Comparison of ENCODE assay signal across 1 cellular context in the genomic region with DNA sequence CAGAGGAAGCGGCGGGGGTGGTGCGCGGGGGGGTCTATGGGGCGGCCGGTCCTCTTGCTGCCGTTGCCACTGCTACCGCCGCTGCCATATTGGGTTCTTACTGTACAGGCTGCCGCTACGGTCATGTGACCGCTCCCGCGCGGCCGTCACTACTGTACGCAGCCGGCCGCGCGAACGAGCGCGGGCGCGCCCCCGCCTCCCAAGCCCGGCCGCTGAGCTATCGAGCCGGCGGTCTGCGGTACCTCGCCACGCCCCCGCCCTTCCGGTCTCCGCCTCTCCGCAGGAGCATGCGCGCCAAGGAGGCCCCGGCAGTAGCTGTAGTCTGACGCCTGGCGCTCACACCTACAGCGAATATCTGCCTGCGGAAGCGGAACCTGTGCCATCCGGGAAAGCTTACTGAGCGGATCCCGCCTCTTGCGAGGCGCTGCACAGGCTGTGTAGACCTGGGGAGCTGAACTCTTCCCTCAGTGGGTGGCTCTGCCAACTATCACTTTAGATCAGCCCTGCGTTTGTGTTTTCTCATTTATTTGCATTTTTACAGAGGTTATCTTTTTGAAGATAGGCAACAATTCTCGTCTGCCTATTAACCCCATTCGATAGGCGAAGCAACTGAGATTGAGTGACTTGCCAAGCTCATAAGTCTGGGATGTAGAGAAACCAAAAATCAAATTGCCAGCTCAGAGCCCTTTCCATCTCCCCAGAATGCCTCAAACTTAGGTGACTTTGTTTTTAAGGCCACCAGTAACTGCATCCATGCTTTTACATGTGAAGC.
TF ChIP-seq lines count a peak whose summit lies in the region.

ASXL2 (minus strand) TSS at position 127 of the 772 bp plus-strand sequence. CDS start 265 bp downstream, outside the sequence.

TF ChIP-seq in WTC11, 78 proteins besides CTCF, POLR2A, EP300 and RAD21 (continued from another document):
- TF ChIP-seq E2F1 (CRISPR knock-in tag; IDR thresholded peaks at IDR 0.05) (no peak), CREM (CRISPR knock-in tag; IDR thresholded peaks at IDR 0.05) (0 out of 2 replicates have a peak, but pooled peaks have one; percentile 61), MAX (CRISPR knock-in tag; IDR thresholded peaks at IDR 0.05) (peak; percentile 78; the same call in 1 of the 2 replicates), ATF3 (CRISPR knock-in tag; conservative IDR thresholded peaks at IDR 0.05) (no peak)
- TF ChIP-seq, protein P1, sequence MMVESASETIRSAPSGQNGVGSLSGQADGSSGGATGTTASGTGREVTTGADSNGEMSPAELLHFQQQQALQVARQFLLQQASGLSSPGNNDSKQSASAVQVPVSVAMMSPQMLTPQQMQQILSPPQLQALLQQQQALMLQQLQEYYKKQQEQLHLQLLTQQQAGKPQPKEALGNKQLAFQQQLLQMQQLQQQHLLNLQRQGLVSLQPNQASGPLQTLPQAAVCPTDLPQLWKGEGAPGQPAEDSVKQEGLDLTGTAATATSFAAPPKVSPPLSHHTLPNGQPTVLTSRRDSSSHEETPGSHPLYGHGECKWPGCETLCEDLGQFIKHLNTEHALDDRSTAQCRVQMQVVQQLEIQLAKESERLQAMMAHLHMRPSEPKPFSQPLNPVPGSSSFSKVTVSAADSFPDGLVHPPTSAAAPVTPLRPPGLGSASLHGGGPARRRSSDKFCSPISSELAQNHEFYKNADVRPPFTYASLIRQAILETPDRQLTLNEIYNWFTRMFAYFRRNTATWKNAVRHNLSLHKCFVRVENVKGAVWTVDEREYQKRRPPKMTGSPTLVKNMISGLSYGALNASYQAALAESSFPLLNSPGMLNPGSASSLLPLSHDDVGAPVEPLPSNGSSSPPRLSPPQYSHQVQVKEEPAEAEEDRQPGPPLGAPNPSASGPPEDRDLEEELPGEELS (CRISPR knock-in tag; IDR thresholded peaks at IDR 0.05), result peak; percentile 40; the same call in 1 of the 2 replicates
